In the genomic region with DNA sequence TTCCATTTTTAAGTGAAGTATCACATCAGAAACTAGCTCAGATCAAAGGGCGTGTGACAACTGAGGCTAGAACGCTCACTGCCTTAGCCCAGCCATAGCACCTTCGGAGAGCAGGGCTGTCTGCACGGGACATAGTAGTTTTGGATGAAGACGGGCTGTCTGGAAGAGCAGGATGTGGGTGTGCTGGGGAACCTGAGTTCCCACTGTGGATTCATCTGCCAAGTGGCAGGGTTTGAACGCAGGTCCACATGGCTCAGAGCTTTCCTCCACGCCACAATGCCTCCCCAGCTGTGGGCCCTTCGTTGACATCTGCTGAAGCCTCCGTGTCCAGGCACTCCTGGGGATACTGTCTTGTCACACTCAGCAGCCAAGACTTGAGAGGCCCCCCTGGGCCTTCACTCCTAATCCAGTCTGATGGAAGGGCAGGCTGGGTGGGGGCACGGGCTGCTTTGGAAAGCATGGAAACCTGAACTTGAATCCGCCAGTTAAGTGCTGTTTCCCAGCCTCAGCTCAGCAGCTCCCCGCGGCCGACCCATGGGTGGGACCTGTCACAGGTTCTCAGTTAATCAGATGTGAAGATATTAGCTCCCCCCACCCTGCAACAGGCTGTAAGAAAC, we compare ENCODE assay signal across 15 cellular contexts.
DNase-seq lines count a peak whose midpoint lies in the region; ATAC-seq and TF ChIP-seq lines count a peak whose summit lies in the region.
"Had no signal": no experiment of that assay in that cellular context is flagged by ENCODE, and none has a peak within 500 bp of the region (broad histone marks: within the 10 kb centered on the region; RNA-seq: fewer than 3 reads in every experiment).

No MANE protein-coding gene starts in this region.

- DNase-seq in heart left ventricle (no peak), left ventricle myocardium superior (no peak), esophagus squamous epithelium (lab: John Stamatoyannopoulos, UW) (no peak), posterior vena cava (ENCODE audit: low spot score) (peak; percentile 69), vagina (ENCODE audit: extremely low spot score in 2 of 2) (no peak), putamen (ENCODE audit: low spot score) (no peak)
- no peak for DNase-seq in activated naive CD8-positive, alpha-beta T cell treated with anti-CD3 and anti-CD28 coated beads, Interleukin-2, amount 50 U/mL, for 24 hours
- DNase-seq: DND-41, GOT3, islet precursor cell, NCI-H1105 treated with DMSO at 0.1 percent for 48 hours, testis had no signal

- no peak overlapping the region for H3K4me3 Mint-ChIP-seq in activated naive CD8-positive, alpha-beta T cell treated with anti-CD3 and anti-CD28 coated beads, Interleukin-2, amount 50 U/mL, for 24 hours
- H3K4me3 Mint-ChIP-seq: central memory CD8-positive, alpha-beta T cell had no signal

- ATAC-seq in heart left ventricle (no peak), left ventricle myocardium superior (no peak), HG03159 (IDR thresholded peaks at IDR 0.05; ENCODE audit: unreplicated experiment) (no peak)
- ATAC-seq in activated naive CD8-positive, alpha-beta T cell treated with anti-CD3 and anti-CD28 coated beads, Interleukin-2, amount 50 U/mL, for 24 hours, result no peak

- 66 to 71% (median 69%) methylated on average over 10 to 14 of the region's 14 CpGs for WGBS in heart left ventricle, 4 donors
- WGBS in esophagus squamous epithelium, 2 donors, result 44 to 75% methylated on average over 4 to 7 of the region's 14 CpGs

- H3K4me1 ChIP-seq in heart left ventricle (peaks cover 13 to 99% (median 73%) of the 10 kb centered on the region in 12 donors), esophagus squamous epithelium (peaks cover 64 to 100% (median 88%) of the 10 kb centered on the region in 3 donors), vagina (peaks cover 100% of the 10 kb centered on the region)

- no peaks in the 10 kb centered on the region for H3K27me3 ChIP-seq in heart left ventricle
- no peaks in the 10 kb centered on the region for H3K27me3 ChIP-seq in esophagus squamous epithelium
- no peaks in the 10 kb centered on the region for H3K27me3 ChIP-seq in vagina
- H3K27me3 ChIP-seq: testis had no signal

- intact Hi-C loops in heart left ventricle (cut with DNase I), result no loop called here
- intact Hi-C loops in left ventricle myocardium superior (cut with micrococcal nuclease), result no loop called here
- intact Hi-C loops in esophagus squamous epithelium (cut with DNase I), result no loop called here
- intact Hi-C loops in posterior vena cava (cut with DNase I), result no loop called here
- intact Hi-C loops in vagina (cut with DNase I), result no loop called here

- H3K9me3 Mint-ChIP-seq in activated naive CD8-positive, alpha-beta T cell treated with anti-CD3 and anti-CD28 coated beads, Interleukin-2, amount 50 U/mL, for 24 hours, result no peaks in the 10 kb centered on the region
- H3K9me3 Mint-ChIP-seq: activated T-helper 2 cell treated with anti-CD3 and anti-CD28 coated beads, Interferon-gamma antibody, Interleukin-2, Interleukin-4, amounts not matched to agents 10 μg/mL and 5 μg/mL and 100 μg/mL, durations not matched to agents 14 hours and 24 hours and 36 hours; central memory CD8-positive, alpha-beta T cell had no signal

- H3K27me3 Mint-ChIP-seq in activated naive CD8-positive, alpha-beta T cell treated with anti-CD3 and anti-CD28 coated beads, Interleukin-2, amount 50 U/mL, for 24 hours, result no peaks in the 10 kb centered on the region
- H3K27me3 Mint-ChIP-seq: central memory CD8-positive, alpha-beta T cell had no signal

- TF ChIP-seq POLR2A in heart left ventricle (IDR thresholded peaks at IDR 0.05) (no peak), esophagus squamous epithelium (IDR thresholded peaks at IDR 0.05) (no peak), vagina (IDR thresholded peaks at IDR 0.05) (no peak)

- TF ChIP-seq CTCF in heart left ventricle (IDR thresholded peaks at IDR 0.05), result no peak
- no peak for TF ChIP-seq CTCF in esophagus squamous epithelium (IDR thresholded peaks at IDR 0.05)
- TF ChIP-seq CTCF in vagina (IDR thresholded peaks at IDR 0.05), result no peak

- H3K27ac Mint-ChIP-seq in activated naive CD8-positive, alpha-beta T cell treated with anti-CD3 and anti-CD28 coated beads, Interleukin-2, amount 50 U/mL, for 24 hours, result no peak overlapping the region
- H3K27ac Mint-ChIP-seq: activated T-helper 2 cell treated with anti-CD3 and anti-CD28 coated beads, Interferon-gamma antibody, Interleukin-2, Interleukin-4, amounts not matched to agents 10 μg/mL and 5 μg/mL and 100 μg/mL, durations not matched to agents 14 hours and 24 hours and 36 hours had no signal

- H3K36me3 Mint-ChIP-seq in activated naive CD8-positive, alpha-beta T cell treated with anti-CD3 and anti-CD28 coated beads, Interleukin-2, amount 50 U/mL, for 24 hours (ENCODE audit: low read depth), result peaks cover 4% of the 10 kb centered on the region

- H3K27ac ChIP-seq in heart left ventricle (peak overlapping the region; percentile 17 to 90 (median 82)), esophagus squamous epithelium (peak overlapping the region; percentile 87 to 97 (median 89)), vagina (peak overlapping the region; percentile 93)

- H3K36me3 ChIP-seq in heart left ventricle, result peaks cover 0 to 62% (median 28%) of the 10 kb centered on the region in 9 donors
- peaks cover 0 to 52% (median 14%) of the 10 kb centered on the region in 3 donors for H3K36me3 ChIP-seq in esophagus squamous epithelium
- H3K36me3 ChIP-seq in vagina, result peaks cover 0 to 20% of the 10 kb centered on the region in 2 donors

- H3K4me1 Mint-ChIP-seq in activated naive CD8-positive, alpha-beta T cell treated with anti-CD3 and anti-CD28 coated beads, Interleukin-2, amount 50 U/mL, for 24 hours, result peaks cover 9% of the 10 kb centered on the region

- H3K4me3 ChIP-seq in heart left ventricle (no peak overlapping the region), esophagus squamous epithelium (no peak overlapping the region), vagina (no peak overlapping the region)
- H3K4me3 ChIP-seq: testis had no signal

- no peaks in the 10 kb centered on the region for H3K9me3 ChIP-seq in heart left ventricle
- H3K9me3 ChIP-seq in esophagus squamous epithelium, result no peaks in the 10 kb centered on the region
- no peaks in the 10 kb centered on the region for H3K9me3 ChIP-seq in vagina
- H3K9me3 ChIP-seq: testis had no signal
